ENCODE assay signal across 9 cellular contexts in the genomic region with DNA sequence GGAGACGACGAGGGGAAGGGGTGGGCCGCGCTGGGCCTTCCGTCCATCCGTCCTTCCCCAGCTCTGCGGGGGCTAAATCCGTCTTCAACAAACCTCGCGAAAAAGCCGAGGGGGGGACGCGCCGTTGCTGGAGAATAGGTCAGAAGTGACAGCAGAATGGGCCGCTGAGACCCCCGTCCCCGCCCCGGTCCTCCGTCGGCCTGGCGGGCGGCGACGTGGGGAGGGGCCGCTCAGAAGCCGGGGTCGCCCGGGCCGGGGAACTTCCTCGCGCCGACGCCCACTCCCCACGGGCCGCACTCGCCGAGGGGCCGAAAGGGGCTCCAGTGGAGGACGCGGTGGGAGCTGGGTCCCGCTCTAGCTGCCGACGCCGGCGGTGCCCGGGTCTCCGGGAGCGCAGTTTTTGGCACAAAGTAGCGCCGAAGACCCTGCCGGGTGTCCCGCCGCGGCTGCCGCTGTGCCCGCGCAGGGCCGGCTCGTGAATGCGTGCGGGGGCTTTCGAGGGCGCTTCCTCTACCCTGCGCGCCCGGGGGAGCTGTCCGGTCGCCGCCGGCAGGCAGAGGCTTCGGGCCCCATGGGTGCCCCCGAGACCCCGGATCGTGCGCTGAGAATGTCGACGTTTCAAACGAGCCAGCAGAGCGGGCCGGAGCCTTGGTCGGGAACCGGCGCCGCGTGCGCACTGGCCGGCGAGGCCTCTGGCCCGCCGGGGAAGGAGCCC. TPM values are rescaled to one million over a fixed set of nuclear protein-coding genes. Genes with fewer than 3 reads are reported as not detected.
DNase-seq lines count a peak whose midpoint lies in the region; ATAC-seq and TF ChIP-seq lines count a peak whose summit lies in the region.
"Had no signal": no experiment of that assay in that cellular context is flagged by ENCODE, and none has a peak within 500 bp of the region (broad histone marks: within the 10 kb centered on the region; RNA-seq: fewer than 3 reads in every experiment).

No MANE protein-coding gene starts in this region.

- H3K4me1 Mint-ChIP-seq in Calu3 (ENCODE audit: low read depth, unreplicated experiment) (peaks cover 37% of the 10 kb centered on the region), brain (peaks cover 40% of the 10 kb centered on the region)

- H3K4me3 ChIP-seq in iPS-18c (ENCODE audit: insufficient read depth, low read depth, low read length) (peak overlapping the region; percentile 52), retinal pigment epithelial cell (ENCODE audit: low read length) (peak overlapping the region; percentile 96)

- CTCF ChIA-PET in Calu3 (lab: Charles Lee): interaction anchor here (0.5 to 1.2 kb wide), 2 partner anchors 12 to 1623 kb away, joined by 3 to 5 read pairs; no protein-coding TSS in a partner anchor

- peak overlapping the region; percentile 75 for H3K4me3 Mint-ChIP-seq in Calu3 (ENCODE audit: low read depth, unreplicated experiment)
- H3K4me3 Mint-ChIP-seq in brain: peak overlapping the region; percentile 89 to 97 (median 95)

- no peaks in the 10 kb centered on the region for H3K9me3 ChIP-seq in iPS-18c (ENCODE audit: control insufficient read depth, insufficient read depth, low read length)

- H3K27me3 Mint-ChIP-seq in Calu3 (ENCODE audit: unreplicated experiment) (no peaks in the 10 kb centered on the region), brain (peaks cover 12% of the 10 kb centered on the region)

- no peak overlapping the region for H3K27ac Mint-ChIP-seq in Calu3 (ENCODE audit: unreplicated experiment)
- peak overlapping the region; percentile 97 to 100 (median 99) for H3K27ac Mint-ChIP-seq in brain

- H3K9me3 Mint-ChIP-seq in Calu3 (ENCODE audit: low read depth, unreplicated experiment) (no peaks in the 10 kb centered on the region), brain (no peaks in the 10 kb centered on the region)

- intact Hi-C loops in Calu3 (cut with micrococcal nuclease; ENCODE audit: unreplicated experiment): no loop called here

- ATAC-seq in HG03045 (IDR thresholded peaks at IDR 0.05; ENCODE audit: unreplicated experiment): no peak

- DNase-seq in Calu3: no peak
- no peak for DNase-seq in retinal pigment epithelial cell (ENCODE audit: low read depth)
- DNase-seq in NCI-H128 (lab: John Stamatoyannopoulos, UW; ENCODE audit: unreplicated experiment): no peak
- no peak for DNase-seq in middle frontal gyrus (ENCODE audit: extremely low spot score, low spot score)
- DNase-seq in COR-L47 (lab: John Stamatoyannopoulos, UW): no peak
- DNase-seq: EL had no signal

- H3K36me3 Mint-ChIP-seq in Calu3 (ENCODE audit: insufficient read depth, unreplicated experiment): peaks cover 63% of the 10 kb centered on the region
- peaks cover 5% of the 10 kb centered on the region for H3K36me3 Mint-ChIP-seq in brain

- no TSS peak for BruUV-seq in Calu3 (replicated peaks; lab: Mats Ljungman, UMichigan)

- TF ChIP-seq CTCF in Calu3 (IDR thresholded peaks at IDR 0.05; ENCODE audit: unreplicated experiment): no peak
- no peak for TF ChIP-seq CTCF in brain (conservative IDR thresholded peaks at IDR 0.05)
- TF ChIP-seq CTCF in retinal pigment epithelial cell (conservative IDR thresholded peaks at IDR 0.05; ENCODE audit: low read depth, low read length): no peak

RNA-seq across cellular contexts. Expression of a gene that starts 46.4 kb away (rescaled TPM):
- 120 and 121 TPM in 2 replicates for total RNA-seq in Calu3 (2022)
- 38.7 TPM for polyA plus RNA-seq in brain (ENCODE audit: insufficient read depth, low read depth, low replicate concordance)

RNA-seq across cellular contexts. Expression of a gene that starts 53.8 kb away (rescaled TPM):
- total RNA-seq in Calu3 (2022): 0.17 and 0.27 TPM in 2 replicates
- polyA plus RNA-seq in brain (ENCODE audit: insufficient read depth, low read depth, low replicate concordance): 19.5 TPM
